Comparison of ENCODE assay signal across 8 cellular contexts in the genomic region with DNA sequence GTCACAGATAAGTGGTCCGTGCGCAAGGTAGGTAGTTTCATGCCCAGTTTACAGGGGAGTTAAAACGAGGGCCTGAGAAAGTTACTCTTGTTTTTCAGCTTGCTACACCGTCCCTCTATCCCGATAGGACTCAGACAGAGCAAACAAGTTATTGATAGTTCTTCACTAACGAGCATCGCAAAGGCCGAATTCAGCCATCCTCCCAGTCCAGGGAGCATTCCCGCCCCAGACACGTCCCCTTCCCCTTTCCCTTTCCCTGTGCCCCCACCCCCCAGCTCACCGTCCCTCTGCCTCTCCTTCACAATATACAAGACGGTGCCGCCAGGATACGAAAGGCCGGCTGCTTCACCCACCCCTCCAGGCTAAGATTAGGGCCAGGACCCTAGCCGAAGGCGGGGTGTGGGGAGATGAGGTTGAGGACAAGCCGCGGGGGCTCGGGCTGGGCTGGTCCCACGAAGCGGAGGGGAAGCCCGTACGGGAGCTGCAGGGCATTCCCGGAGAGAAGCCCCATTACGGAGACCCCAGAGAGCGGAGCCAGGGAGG. TPM values are rescaled to one million over a fixed set of nuclear protein-coding genes. Genes with fewer than 3 reads are reported as not detected.
DNase-seq lines count a peak whose midpoint lies in the region; ATAC-seq and TF ChIP-seq lines count a peak whose summit lies in the region.

No MANE protein-coding gene starts in this region.

- POLR2A ChIA-PET in activated naive CD8-positive, alpha-beta T cell treated with anti-CD3 and anti-CD28 coated beads, Interleukin-2, amount 10 ng/mL, durations not matched to agents 7 days and 5 days (lab: Charles Lee) = interaction anchor here (0.6 to 3.9 kb wide), 9 partner anchors 9 to 842 kb away, joined by 3 to 36 read pairs (median 5); partner anchors contain the start of genes HIGD2A, NOP16 and RNF44

- peaks cover 9% of the 10 kb centered on the region for H3F3A ChIP-seq in DOHH2 (ENCODE audit: control insufficient read depth, insufficient read depth)
- H3F3A ChIP-seq in smooth muscle cell (ENCODE audit: low read depth) = no peaks in the 10 kb centered on the region

- H3K9me2 ChIP-seq in DOHH2 (replicated peaks; ENCODE audit: control insufficient read depth, low read length) = no peaks in the 10 kb centered on the region

- peaks cover 7% of the 10 kb centered on the region; the same call in 1 of the 2 replicates for H4K20me1 ChIP-seq in DOHH2 (ENCODE audit: control insufficient read depth, insufficient read depth, low read depth, low read length)
- peaks cover 36% of the 10 kb centered on the region for H4K20me1 ChIP-seq in smooth muscle cell (ENCODE audit: low read depth)

- no peak for DNase-seq in activated naive CD8-positive, alpha-beta T cell treated with anti-CD3 and anti-CD28 coated beads, Interleukin-2, amount 10 ng/mL, durations not matched to agents 7 days and 5 days
- DNase-seq in smooth muscle cell (lab: John Stamatoyannopoulos, UW; ENCODE audit: unreplicated experiment) = no peak
- no peak for DNase-seq in midbrain (lab: John Stamatoyannopoulos, UW)
- DNase-seq in NK-92 treated with Interleukin-12 subunit alpha and Interleukin-12 subunit beta, amount 100 ng/mL, for 24 hours (lab: John Stamatoyannopoulos, UW) = no peak

- H3K9ac ChIP-seq in smooth muscle cell (ENCODE audit: low read depth) = peak overlapping the region; percentile 96

- H3K27ac ChIP-seq in DOHH2 (ENCODE audit: low read depth, low read length) (peak overlapping the region; percentile 52), smooth muscle cell (ENCODE audit: low read depth) (no peak overlapping the region)

- no peaks in the 10 kb centered on the region for H3K9me3 Mint-ChIP-seq in activated naive CD8-positive, alpha-beta T cell treated with anti-CD3 and anti-CD28 coated beads, Interleukin-2, amount 10 ng/mL, durations not matched to agents 7 days and 5 days

- peak overlapping the region; percentile 99 for H3K4me3 Mint-ChIP-seq in activated naive CD8-positive, alpha-beta T cell treated with anti-CD3 and anti-CD28 coated beads, Interleukin-2, amount 10 ng/mL, durations not matched to agents 7 days and 5 days

- H3K4me1 ChIP-seq in DOHH2 (ENCODE audit: control insufficient read depth, low read length) = peaks cover 31% of the 10 kb centered on the region
- H3K4me1 ChIP-seq in smooth muscle cell (ENCODE audit: low read depth) = peaks cover 3% of the 10 kb centered on the region

- H3K79me2 ChIP-seq in DOHH2 (ENCODE audit: control insufficient read depth, low read length) (peaks cover 49% of the 10 kb centered on the region), smooth muscle cell (ENCODE audit: low read depth) (peaks cover 54% of the 10 kb centered on the region)

- 0 out of 2 replicates have a peak, but pooled peaks cover 3% of the 10 kb centered on the region for H3K27me3 ChIP-seq in DOHH2 (ENCODE audit: control insufficient read depth, low read length)
- no peaks in the 10 kb centered on the region for H3K27me3 ChIP-seq in smooth muscle cell (ENCODE audit: low read depth)

- H3K36me3 Mint-ChIP-seq in activated naive CD8-positive, alpha-beta T cell treated with anti-CD3 and anti-CD28 coated beads, Interleukin-2, amount 10 ng/mL, durations not matched to agents 7 days and 5 days = peaks cover 18% of the 10 kb centered on the region

- peaks cover 32% of the 10 kb centered on the region for H3K36me3 ChIP-seq in DOHH2 (ENCODE audit: control insufficient read depth, low read length)
- H3K36me3 ChIP-seq in smooth muscle cell (ENCODE audit: low read depth) = no peaks in the 10 kb centered on the region

- ATAC-seq in HG03439 (IDR thresholded peaks at IDR 0.05; ENCODE audit: unreplicated experiment) = peak; percentile 24
- no peak for ATAC-seq in activated naive CD8-positive, alpha-beta T cell treated with anti-CD3 and anti-CD28 coated beads, Interleukin-2, amount 10 ng/mL, durations not matched to agents 7 days and 5 days (ENCODE audit: low read depth)
- no peak for ATAC-seq in GM21529 (IDR thresholded peaks at IDR 0.05; ENCODE audit: unreplicated experiment)

- H3K9me3 ChIP-seq in DOHH2 (ENCODE audit: control insufficient read depth, insufficient read depth, low read length) (no peaks in the 10 kb centered on the region), smooth muscle cell (replicated peaks; ENCODE audit: low read depth) (no peaks in the 10 kb centered on the region)

- H3K27me3 Mint-ChIP-seq in activated naive CD8-positive, alpha-beta T cell treated with anti-CD3 and anti-CD28 coated beads, Interleukin-2, amount 10 ng/mL, durations not matched to agents 7 days and 5 days = no peaks in the 10 kb centered on the region

- 3% methylated on average over 26 of the region's 27 CpGs for WGBS in smooth muscle cell (ENCODE audit: low lambda C conversion rate)

- peak overlapping the region; percentile 86 for H3K4me2 ChIP-seq in DOHH2 (ENCODE audit: low read length)
- peak overlapping the region; percentile 97 for H3K4me2 ChIP-seq in smooth muscle cell

- peak overlapping the region; percentile 93 for H3K4me3 ChIP-seq in DOHH2 (ENCODE audit: low read length)
- H3K4me3 ChIP-seq in iPS-11a (ENCODE audit: low read depth, low read length) = peak overlapping the region; percentile 91
- H3K4me3 ChIP-seq in smooth muscle cell = peak overlapping the region; percentile 98

- H3K27ac Mint-ChIP-seq in activated naive CD8-positive, alpha-beta T cell treated with anti-CD3 and anti-CD28 coated beads, Interleukin-2, amount 10 ng/mL, durations not matched to agents 7 days and 5 days = peak overlapping the region; percentile 96

- TF ChIP-seq CTCF in DOHH2 (IDR thresholded peaks at IDR 0.05; ENCODE audit: low read depth, low read length, poor library complexity, severe bottlenecking) = no peak
- TF ChIP-seq CTCF in smooth muscle cell (IDR thresholded peaks at IDR 0.05; ENCODE audit: borderline replicate concordance, insufficient read depth, poor library complexity, severe bottlenecking) = no peak

- peaks cover 31% of the 10 kb centered on the region for H3K4me1 Mint-ChIP-seq in activated naive CD8-positive, alpha-beta T cell treated with anti-CD3 and anti-CD28 coated beads, Interleukin-2, amount 10 ng/mL, durations not matched to agents 7 days and 5 days

- peak overlapping the region; percentile 91 for H2AFZ ChIP-seq in smooth muscle cell (ENCODE audit: low read depth)

RNA-seq across cellular contexts. Expression of gene KIAA1191, which starts 0.6 kb away (rescaled TPM):
- 10 to 100 TPM; 70.0 to 72.0 TPM for total RNA-seq in activated naive CD8-positive, alpha-beta T cell treated with anti-CD3 and anti-CD28 coated beads, Interleukin-2, amount 10 ng/mL, durations not matched to agents 7 days and 5 days
- 71.6 and 84.2 TPM in 2 replicates for total RNA-seq in smooth muscle cell
- 74.6 and 80.3 TPM in 2 replicates for polyA plus RNA-seq in smooth muscle cell

RNA-seq across cellular contexts. Expression of gene ARL10, which starts 4.3 kb away (rescaled TPM):
- total RNA-seq in activated naive CD8-positive, alpha-beta T cell treated with anti-CD3 and anti-CD28 coated beads, Interleukin-2, amount 10 ng/mL, durations not matched to agents 7 days and 5 days = 10 to 100 TPM; 10.5 to 12.5 TPM
- total RNA-seq in smooth muscle cell = 9.5 and 10.7 TPM in 2 replicates
- 5.4 and 5.6 TPM in 2 replicates for polyA plus RNA-seq in smooth muscle cell

RNA-seq across cellular contexts. Expression of gene NOP16, which starts 27.4 kb away (rescaled TPM):
- total RNA-seq in activated naive CD8-positive, alpha-beta T cell treated with anti-CD3 and anti-CD28 coated beads, Interleukin-2, amount 10 ng/mL, durations not matched to agents 7 days and 5 days = 10 to 100 TPM; 27.5 to 30.3 TPM
- 10.7 and 17.2 TPM in 2 replicates for total RNA-seq in smooth muscle cell
- 27.9 and 52.4 TPM in 2 replicates for polyA plus RNA-seq in smooth muscle cell

RNA-seq across cellular contexts. Expression of gene HIGD2A, which starts 27.6 kb away (rescaled TPM):
- total RNA-seq in activated naive CD8-positive, alpha-beta T cell treated with anti-CD3 and anti-CD28 coated beads, Interleukin-2, amount 10 ng/mL, durations not matched to agents 7 days and 5 days = 10 to 100 TPM; 97.6 to 97.7 TPM
- total RNA-seq in smooth muscle cell = 94.5 and 108 TPM in 2 replicates
- polyA plus RNA-seq in smooth muscle cell = 135 and 140 TPM in 2 replicates

RNA-seq across cellular contexts. Expression of gene CLTB, which starts 55.4 kb away (rescaled TPM):
- total RNA-seq in activated naive CD8-positive, alpha-beta T cell treated with anti-CD3 and anti-CD28 coated beads, Interleukin-2, amount 10 ng/mL, durations not matched to agents 7 days and 5 days = 10 to 100 TPM; 52.8 to 53.1 TPM
- 107 and 111 TPM in 2 replicates for total RNA-seq in smooth muscle cell
- polyA plus RNA-seq in smooth muscle cell = 125 and 277 TPM in 2 replicates
